ENCODE assay signal across 8 cellular contexts in the genomic region with DNA sequence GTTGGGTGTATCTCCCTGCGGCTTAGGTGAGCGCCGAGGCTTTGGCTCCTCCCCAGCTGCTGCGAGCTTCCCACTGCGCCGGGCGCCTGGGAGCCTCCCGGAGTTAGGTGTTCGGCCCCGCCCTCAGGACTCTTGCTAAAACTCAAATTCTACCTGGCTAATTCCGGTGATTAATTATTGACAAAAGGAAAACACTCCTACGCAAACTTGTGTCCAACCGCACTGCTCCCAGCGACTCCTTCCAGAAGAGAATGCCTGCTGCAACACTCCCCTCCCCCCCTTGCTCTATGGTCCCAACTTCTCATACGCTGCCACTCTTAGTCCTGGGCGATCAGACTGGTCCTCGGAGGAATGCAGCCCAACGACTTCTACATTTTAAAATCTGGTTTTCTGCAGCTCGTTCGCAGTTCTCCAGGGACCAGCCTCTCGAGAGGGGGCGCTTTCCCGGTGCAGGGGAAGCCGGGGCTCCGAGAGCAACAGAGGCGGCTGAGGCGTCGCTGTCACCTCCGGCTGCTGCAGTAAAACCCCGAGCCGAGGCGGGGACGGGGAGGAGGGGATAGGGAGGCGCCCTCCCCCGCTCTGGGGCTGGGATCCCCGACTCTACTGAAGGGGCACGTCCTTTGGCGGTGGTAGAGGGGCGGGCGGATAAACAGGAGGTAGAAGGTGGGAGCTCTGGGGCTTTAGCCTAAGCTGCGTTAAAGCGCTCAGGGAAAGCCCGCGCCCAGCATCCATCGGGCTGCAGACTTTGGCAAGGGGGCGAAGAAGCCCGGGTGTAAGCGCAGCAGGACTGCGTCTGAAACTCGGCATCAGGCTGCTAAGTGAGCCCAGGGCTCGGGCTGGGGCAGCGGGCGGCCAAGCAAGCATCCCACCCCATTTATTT.
DNase-seq lines count a peak whose midpoint lies in the region; ATAC-seq, FAIRE-seq and TF ChIP-seq lines count a peak whose summit lies in the region.

A gene with protein sequence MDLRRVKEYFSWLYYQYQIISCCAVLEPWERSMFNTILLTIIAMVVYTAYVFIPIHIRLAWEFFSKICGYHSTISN (minus strand): TSS at position 77 of the 880 bp plus-strand sequence. CDS start 25,194 bp downstream, outside the sequence.

- DNase-seq in activated effector memory CD4-positive, alpha-beta T cell treated with anti-CD3 and anti-CD28 coated beads, Interleukin-2, amount 50 U/mL, for 16 hours, result peak; percentile 76
- peak; percentile 3 for DNase-seq in foreskin melanocyte
- peak; percentile 47 for DNase-seq in urothelium cell line (ENCODE audit: low spot score)

- peak; percentile 20; the same call in 1 of the 2 replicates for TF ChIP-seq CTCF in OCI-LY3 (IDR thresholded peaks at IDR 0.05; ENCODE audit: low read depth, low read length)

- peaks cover 68% of the 10 kb centered on the region for H3K27me3 ChIP-seq in ACC112 (ENCODE audit: insufficient read depth, low read length)
- no peaks in the 10 kb centered on the region for H3K27me3 ChIP-seq in OCI-LY3 (ENCODE audit: low read depth, low read length)
- H3K27me3 ChIP-seq in neuron (ENCODE audit: insufficient read depth, low read length), result peaks cover 46% of the 10 kb centered on the region

- H2AFZ ChIP-seq in ACC112 (ENCODE audit: low read length, unreplicated experiment) (peak within 1 kb of the TSS; percentile 99), OCI-LY3 (ENCODE audit: low read depth, low read length) (peak within 1 kb of the TSS; percentile 5; the same call in 1 of the 2 replicates), neuron (ENCODE audit: low read depth, low read length) (peak within 1 kb of the TSS; percentile 96)

- 0 out of 2 replicates have a peak within 1 kb of the TSS, but pooled peaks have one; percentile 25 for H3K9ac ChIP-seq in OCI-LY3 (ENCODE audit: low read length)

- peak within 1 kb of the TSS; percentile 71 for H3K4me2 ChIP-seq in OCI-LY3 (ENCODE audit: low read length)

- FAIRE-seq in urothelium cell line (lab: Jason Lieb, UNC), result no peak

- ATAC-seq in GM18868 (IDR thresholded peaks at IDR 0.05; ENCODE audit: unreplicated experiment), result peak; percentile 58
- ATAC-seq in HG03135 (IDR thresholded peaks at IDR 0.05; ENCODE audit: unreplicated experiment), result peak; percentile 49

- H3K79me2 ChIP-seq in ACC112 (ENCODE audit: control insufficient read depth, insufficient read depth, low read length, unreplicated experiment), result no peaks in the 10 kb centered on the region
- H3K79me2 ChIP-seq in OCI-LY3 (ENCODE audit: low read length), result no peaks in the 10 kb centered on the region

- H3K36me3 ChIP-seq in ACC112 (ENCODE audit: insufficient read depth, low read length), result no peaks in the 10 kb centered on the region
- H3K36me3 ChIP-seq in OCI-LY3 (replicated peaks; ENCODE audit: low read depth, low read length), result no peaks in the 10 kb centered on the region
- no peaks in the 10 kb centered on the region for H3K36me3 ChIP-seq in neuron (ENCODE audit: insufficient read depth, low read length)

- H4K20me1 ChIP-seq in OCI-LY3 (ENCODE audit: insufficient read depth, low read length), result no peaks in the 10 kb centered on the region

- peak within 1 kb of the TSS; percentile 80 for H3K4me3 ChIP-seq in ACC112 (ENCODE audit: low read depth, low read length)
- H3K4me3 ChIP-seq in OCI-LY3 (ENCODE audit: low read length), result peak within 1 kb of the TSS; percentile 76
- H3K4me3 ChIP-seq in neuron (ENCODE audit: low read length), result peak within 1 kb of the TSS; percentile 47

- H3K4me1 ChIP-seq in ACC112 (ENCODE audit: control insufficient read depth, insufficient read depth, low read length, unreplicated experiment) (peaks cover 5% of the 10 kb centered on the region), OCI-LY3 (ENCODE audit: low read length) (no peaks in the 10 kb centered on the region), neuron (ENCODE audit: insufficient read depth, low read length) (peaks cover 9% of the 10 kb centered on the region)

- H3K9me3 ChIP-seq in OCI-LY3 (ENCODE audit: insufficient read depth, low read length), result no peaks in the 10 kb centered on the region
- H3K9me3 ChIP-seq in neuron (ENCODE audit: low read length), result no peaks in the 10 kb centered on the region

- no peak within 1 kb of the TSS for H3K27ac ChIP-seq in ACC112 (ENCODE audit: low read depth, low read length)
- H3K27ac ChIP-seq in OCI-LY3 (ENCODE audit: low read length), result no peak within 1 kb of the TSS

Comparison
In these comparisons a context has a peak if more than half of its experiments do, and no peak if none do; other contexts are left out.
1. H2AFZ ChIP-seq: peak in every context shown above with its lines; median percentile 99 in ACC112; 96 in neuron; 5 in OCI-LY3.
2. DNase-seq: peak in every context shown above with its lines; median percentile 76 in activated effector memory CD4-positive, alpha-beta T cell treated with anti-CD3 and anti-CD28 coated beads, Interleukin-2, amount 50 U/mL, for 16 hours; 47 in urothelium cell line; 3 in foreskin melanocyte.